In genomic region chrY:2937149-2937548, GRCh38 we compare ENCODE assay signal across 14 cellular contexts. TPM values are rescaled to one million over a fixed set of nuclear protein-coding genes. Genes with fewer than 3 reads are reported as not detected.
A peak's percentile ranks its signal among the peaks of the same experiment; 100 is the strongest.
DNase-seq lines count a peak whose midpoint lies in the region; ATAC-seq and TF ChIP-seq lines count a peak whose summit lies in the region.
"Had no signal": no experiment of that assay in that cellular context is flagged by ENCODE, and none has a peak within 500 bp of the region (broad histone marks: within the 10 kb centered on the region; RNA-seq: fewer than 3 reads in every experiment).

No MANE protein-coding gene starts in this region.

- TF ChIP-seq RAD21 in HCT116 (IDR thresholded peaks at IDR 0.05; ENCODE audit: low read depth), result no peak

- no peaks in the 10 kb centered on the region for H3K9me3 Mint-ChIP-seq in activated naive CD4-positive, alpha-beta T cell treated with anti-CD3 and anti-CD28 coated beads, Interleukin-2, amount 50 U/mL, for 72 hours

- 80 to 100% methylated on average over 1 to 4 of the region's 19 CpGs for WGBS in mesodermal cell (ENCODE audit: insufficient coverage in 2 of 2), 2 experiments

- H3K79me2 ChIP-seq in HCT116 (ENCODE audit: insufficient read depth, low read length), result no peaks in the 10 kb centered on the region

- no peaks in the 10 kb centered on the region for H3K27me3 ChIP-seq in HCT116 (ENCODE audit: insufficient read depth, low read length)
- H3K27me3 ChIP-seq: heart right ventricle, uterus had no signal

- DNase-seq in AG10803 (ENCODE audit: low read depth) (no peak), HCT116 (ENCODE audit: low read depth, low spot score) (no peak), NCI-H510A treated with DMSO at 0.1 percent for 48 hours (lab: John Stamatoyannopoulos, UW) (no peak), GOT3 (lab: John Stamatoyannopoulos, UW) (no peak), NCI-H2081 (lab: John Stamatoyannopoulos, UW) (no peak), HPDE6-E6E7 (ENCODE audit: extremely low spot score) (no peak)
- no peak for DNase-seq in activated naive CD4-positive, alpha-beta T cell treated with anti-CD3 and anti-CD28 coated beads, Interleukin-2, amount 50 U/mL, for 72 hours (ENCODE audit: low spot score in 2 of 2)
- DNase-seq: Caco-2, heart right ventricle, NCI-H2171 treated with DMSO at 0.1 percent for 48 hours, uterus had no signal

- H3K36me3 ChIP-seq in HCT116 (ENCODE audit: control insufficient read depth in 1 of 2, insufficient read depth in 2 of 2, low read length in 2 of 2) (no peaks in the 10 kb centered on the region), mesodermal cell (ENCODE audit: control insufficient read depth, insufficient read depth, low read length) (peaks cover 3% of the 10 kb centered on the region)
- H3K36me3 ChIP-seq: prostate gland, uterus had no signal

- H3K9me3 ChIP-seq in HCT116 (ENCODE audit: control insufficient read depth in 1 of 2, insufficient read depth in 1 of 2, low read depth in 1 of 2, low read length in 2 of 2) (no peaks in the 10 kb centered on the region), mesodermal cell (ENCODE audit: control insufficient read depth, low read length) (no peaks in the 10 kb centered on the region)
- H3K9me3 ChIP-seq: Caco-2, heart right ventricle, prostate gland, uterus had no signal

- H3K4me1 ChIP-seq in HCT116 (ENCODE audit: control insufficient read depth in 1 of 2, insufficient read depth in 2 of 2, low read length in 2 of 2) (no peaks in the 10 kb centered on the region), mesodermal cell (ENCODE audit: control insufficient read depth, insufficient read depth, low read length, poor library complexity, severe bottlenecking) (no peaks in the 10 kb centered on the region)
- H3K4me1 ChIP-seq: Caco-2, prostate gland, uterus had no signal

- intact Hi-C loops in HCT116 (cut with micrococcal nuclease), result no loop called here

- peak overlapping the region; percentile 90 to 97 for H3K27ac Mint-ChIP-seq in activated naive CD4-positive, alpha-beta T cell treated with anti-CD3 and anti-CD28 coated beads, Interleukin-2, amount 50 U/mL, for 72 hours

- RAD21 ChIA-PET in HCT116 (lab: Charles Lee; ENCODE audit: low non-redundant PET in 1 of 2, low total read pairs in 2 of 2, uncharacterized antibody in 2 of 2, unreplicated experiment in 2 of 2), result no interaction called here

- TF ChIP-seq POLR2A in HCT116 (IDR thresholded peaks at IDR 0.05; ENCODE audit: borderline replicate concordance, extremely low read depth, insufficient read depth, insufficient read length), result no peak

- H3K27ac ChIP-seq in HCT116 (ENCODE audit: low read depth, low read length) (no peak overlapping the region), mesodermal cell (ENCODE audit: low read depth, low read length, severe bottlenecking) (no peak overlapping the region)
- H3K27ac ChIP-seq: uterus had no signal

- TF ChIP-seq CTCF in AG10803 (conservative IDR thresholded peaks at IDR 0.05; ENCODE audit: low read length) (no peak), HCT116 (IDR thresholded peaks at IDR 0.05 in 2 of 3, conservative IDR thresholded peaks at IDR 0.05 in 1 of 3; ENCODE audit: borderline replicate concordance in 1 of 3, insufficient read depth in 1 of 3, low read depth in 2 of 3, low read length in 2 of 3) (no peak)

- no peak for ATAC-seq in HCT116
- ATAC-seq in activated naive CD4-positive, alpha-beta T cell treated with anti-CD3 and anti-CD28 coated beads, Interleukin-2, amount 50 U/mL, for 72 hours, result no peak
- ATAC-seq: heart right ventricle had no signal

- no peak overlapping the region for H2AFZ ChIP-seq in HCT116 (ENCODE audit: low read depth, low read length, poor library complexity, severe bottlenecking)

- no peaks in the 10 kb centered on the region for H4K20me1 ChIP-seq in HCT116 (ENCODE audit: insufficient read depth)

- CTCF ChIA-PET in HCT116 (lab: Charles Lee), result no interaction called here

- H3K9ac ChIP-seq in HCT116 (ENCODE audit: low read length), result no peak overlapping the region

- peak overlapping the region; percentile 76 for H3K4me3 ChIP-seq in AG10803 (ENCODE audit: low read length)
- peak overlapping the region; percentile 41 to 53; a peak in 3 of 4 replicates for H3K4me3 ChIP-seq in HCT116 (replicated peaks in 1 of 2; ENCODE audit: low read depth in 1 of 2, low read length in 2 of 2)
- peak overlapping the region; percentile 51 for H3K4me3 ChIP-seq in mesodermal cell (ENCODE audit: extremely low read depth, insufficient read depth, low read length, poor library complexity, severe bottlenecking)
- H3K4me3 ChIP-seq: lung, uterus had no signal

- POLR2A ChIA-PET in HCT116 (lab: Charles Lee), result no interaction called here

- no TSS peak for BruUV-seq in HCT116 (replicated peaks; lab: Mats Ljungman, UMichigan)

- H3K9me2 ChIP-seq in HCT116 (ENCODE audit: insufficient read depth), result no peaks in the 10 kb centered on the region

- H3K4me2 ChIP-seq in HCT116 (ENCODE audit: low read length), result peak overlapping the region; percentile 59

- peaks cover 0 to 9% of the 10 kb centered on the region in 2 donors for H3K36me3 Mint-ChIP-seq in activated naive CD4-positive, alpha-beta T cell treated with anti-CD3 and anti-CD28 coated beads, Interleukin-2, amount 50 U/mL, for 72 hours

TF ChIP-seq in HCT116, 20 proteins besides CTCF, POLR2A, EP300 and RAD21:
- TF ChIP-seq TCF7L2 (IDR thresholded peaks at IDR 0.05; ENCODE audit: borderline replicate concordance, extremely low read depth, insufficient read depth, insufficient read length), result no peak
- TF ChIP-seq REST (IDR thresholded peaks at IDR 0.05; ENCODE audit: low read depth), result no peak
- TF ChIP-seq ELF1 (IDR thresholded peaks at IDR 0.05; ENCODE audit: borderline replicate concordance, low read depth), result no peak
- TF ChIP-seq POLR2AphosphoS5 (IDR thresholded peaks at IDR 0.05; ENCODE audit: low read depth, low read length), result no peak
- no peak for TF ChIP-seq SRF (IDR thresholded peaks at IDR 0.05; ENCODE audit: low read depth)
- no peak for TF ChIP-seq CEBPB (IDR thresholded peaks at IDR 0.05; ENCODE audit: low read depth)
- no peak for TF ChIP-seq FOSL1 (IDR thresholded peaks at IDR 0.05; ENCODE audit: low read depth)
- no peak for TF ChIP-seq ATF3 (IDR thresholded peaks at IDR 0.05)
- TF ChIP-seq SP1 (IDR thresholded peaks at IDR 0.05; ENCODE audit: low read depth), result no peak
- TF ChIP-seq ZBTB33 (IDR thresholded peaks at IDR 0.05; ENCODE audit: extremely low read depth, insufficient replicate concordance, low read length), result no peak

RNA-seq across cellular contexts. Expression of gene ZFY, which starts 2.0 kb away (rescaled TPM):
- total RNA-seq in HCT116 (2021; ENCODE audit: unreplicated experiment), result 3.5 TPM
- 1.3 and 1.4 TPM in 2 replicates for polyA plus RNA-seq in HCT116 (2012)
- total RNA-seq in activated naive CD4-positive, alpha-beta T cell treated with anti-CD3 and anti-CD28 coated beads, Interleukin-2, amount 50 U/mL, for 72 hours, result 10 to 100 TPM; 10.8 to 13.1 TPM
- 6.9 TPM for polyA plus RNA-seq in mesodermal cell (2013, experiment 1 of 2)
- polyA plus RNA-seq in mesodermal cell (2013, experiment 2 of 2), result 7.9 TPM
- total RNA-seq: Caco-2, lung, uterus had no signal
